In the genomic region with DNA sequence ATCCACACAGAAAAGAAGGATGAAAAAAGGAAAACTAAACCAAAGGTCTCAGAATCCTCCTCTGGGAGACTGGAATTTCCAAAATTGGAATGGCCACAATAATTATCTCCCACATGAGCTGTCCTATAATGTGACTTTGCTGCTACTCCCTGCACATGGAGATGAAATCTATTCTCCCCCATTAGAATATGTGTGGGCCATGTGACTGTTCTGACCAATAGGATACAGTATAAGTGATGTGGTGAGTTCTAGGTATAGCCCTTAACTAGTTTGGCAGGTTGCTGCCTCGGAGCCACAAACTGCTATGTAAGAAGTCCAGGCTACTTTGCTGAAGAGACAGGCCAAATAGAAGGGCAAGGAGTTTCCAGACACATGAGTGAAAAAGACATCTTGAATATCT, we compare ENCODE assay signal across 3 cellular contexts.
TF ChIP-seq lines count a peak whose summit lies in the region.

No MANE protein-coding gene starts in this region.

TF ChIP-seq in SK-N-SH, 30 proteins besides CTCF, POLR2A, EP300 and RAD21 (continued from another document):
- TF ChIP-seq, protein P1, sequence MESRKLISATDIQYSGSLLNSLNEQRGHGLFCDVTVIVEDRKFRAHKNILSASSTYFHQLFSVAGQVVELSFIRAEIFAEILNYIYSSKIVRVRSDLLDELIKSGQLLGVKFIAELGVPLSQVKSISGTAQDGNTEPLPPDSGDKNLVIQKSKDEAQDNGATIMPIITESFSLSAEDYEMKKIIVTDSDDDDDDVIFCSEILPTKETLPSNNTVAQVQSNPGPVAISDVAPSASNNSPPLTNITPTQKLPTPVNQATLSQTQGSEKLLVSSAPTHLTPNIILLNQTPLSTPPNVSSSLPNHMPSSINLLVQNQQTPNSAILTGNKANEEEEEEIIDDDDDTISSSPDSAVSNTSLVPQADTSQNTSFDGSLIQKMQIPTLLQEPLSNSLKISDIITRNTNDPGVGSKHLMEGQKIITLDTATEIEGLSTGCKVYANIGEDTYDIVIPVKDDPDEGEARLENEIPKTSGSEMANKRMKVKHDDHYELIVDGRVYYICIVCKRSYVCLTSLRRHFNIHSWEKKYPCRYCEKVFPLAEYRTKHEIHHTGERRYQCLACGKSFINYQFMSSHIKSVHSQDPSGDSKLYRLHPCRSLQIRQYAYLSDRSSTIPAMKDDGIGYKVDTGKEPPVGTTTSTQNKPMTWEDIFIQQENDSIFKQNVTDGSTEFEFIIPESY (IDR thresholded peaks at IDR 0.05; ENCODE audit: borderline replicate concordance, low read depth): no peak

TF ChIP-seq in SK-N-SH treated with all-trans-retinoic acid at 6 μM for 48 hours, 23 proteins besides CTCF, POLR2A, EP300 and RAD21 (continued from another document):
- TF ChIP-seq, protein P2, sequence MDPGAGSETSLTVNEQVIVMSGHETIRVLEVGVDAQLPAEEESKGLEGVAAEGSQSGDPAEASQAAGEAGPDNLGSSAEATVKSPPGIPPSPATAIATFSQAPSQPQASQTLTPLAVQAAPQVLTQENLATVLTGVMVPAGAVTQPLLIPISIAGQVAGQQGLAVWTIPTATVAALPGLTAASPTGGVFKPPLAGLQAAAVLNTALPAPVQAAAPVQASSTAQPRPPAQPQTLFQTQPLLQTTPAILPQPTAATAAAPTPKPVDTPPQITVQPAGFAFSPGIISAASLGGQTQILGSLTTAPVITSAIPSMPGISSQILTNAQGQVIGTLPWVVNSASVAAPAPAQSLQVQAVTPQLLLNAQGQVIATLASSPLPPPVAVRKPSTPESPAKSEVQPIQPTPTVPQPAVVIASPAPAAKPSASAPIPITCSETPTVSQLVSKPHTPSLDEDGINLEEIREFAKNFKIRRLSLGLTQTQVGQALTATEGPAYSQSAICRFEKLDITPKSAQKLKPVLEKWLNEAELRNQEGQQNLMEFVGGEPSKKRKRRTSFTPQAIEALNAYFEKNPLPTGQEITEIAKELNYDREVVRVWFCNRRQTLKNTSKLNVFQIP (CRISPR knock-in tag; IDR thresholded peaks at IDR 0.05; ENCODE audit: borderline replicate concordance, low read depth): no peak

TF ChIP-seq in WTC11, 78 proteins besides CTCF, POLR2A, EP300 and RAD21:
- TF ChIP-seq, protein P3, sequence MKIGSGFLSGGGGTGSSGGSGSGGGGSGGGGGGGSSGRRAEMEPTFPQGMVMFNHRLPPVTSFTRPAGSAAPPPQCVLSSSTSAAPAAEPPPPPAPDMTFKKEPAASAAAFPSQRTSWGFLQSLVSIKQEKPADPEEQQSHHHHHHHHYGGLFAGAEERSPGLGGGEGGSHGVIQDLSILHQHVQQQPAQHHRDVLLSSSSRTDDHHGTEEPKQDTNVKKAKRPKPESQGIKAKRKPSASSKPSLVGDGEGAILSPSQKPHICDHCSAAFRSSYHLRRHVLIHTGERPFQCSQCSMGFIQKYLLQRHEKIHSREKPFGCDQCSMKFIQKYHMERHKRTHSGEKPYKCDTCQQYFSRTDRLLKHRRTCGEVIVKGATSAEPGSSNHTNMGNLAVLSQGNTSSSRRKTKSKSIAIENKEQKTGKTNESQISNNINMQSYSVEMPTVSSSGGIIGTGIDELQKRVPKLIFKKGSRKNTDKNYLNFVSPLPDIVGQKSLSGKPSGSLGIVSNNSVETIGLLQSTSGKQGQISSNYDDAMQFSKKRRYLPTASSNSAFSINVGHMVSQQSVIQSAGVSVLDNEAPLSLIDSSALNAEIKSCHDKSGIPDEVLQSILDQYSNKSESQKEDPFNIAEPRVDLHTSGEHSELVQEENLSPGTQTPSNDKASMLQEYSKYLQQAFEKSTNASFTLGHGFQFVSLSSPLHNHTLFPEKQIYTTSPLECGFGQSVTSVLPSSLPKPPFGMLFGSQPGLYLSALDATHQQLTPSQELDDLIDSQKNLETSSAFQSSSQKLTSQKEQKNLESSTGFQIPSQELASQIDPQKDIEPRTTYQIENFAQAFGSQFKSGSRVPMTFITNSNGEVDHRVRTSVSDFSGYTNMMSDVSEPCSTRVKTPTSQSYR (CRISPR knock-in tag; IDR thresholded peaks at IDR 0.05): no peak
- TF ChIP-seq, protein P4, sequence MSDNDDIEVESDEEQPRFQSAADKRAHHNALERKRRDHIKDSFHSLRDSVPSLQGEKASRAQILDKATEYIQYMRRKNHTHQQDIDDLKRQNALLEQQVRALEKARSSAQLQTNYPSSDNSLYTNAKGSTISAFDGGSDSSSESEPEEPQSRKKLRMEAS (CRISPR knock-in tag; IDR thresholded peaks at IDR 0.05): no peak
- TF ChIP-seq NR1H2 (CRISPR knock-in tag; IDR thresholded peaks at IDR 0.05): no peak
- no peak for TF ChIP-seq JAZF1 (CRISPR knock-in tag; IDR thresholded peaks at IDR 0.05)
- TF ChIP-seq, protein P5, sequence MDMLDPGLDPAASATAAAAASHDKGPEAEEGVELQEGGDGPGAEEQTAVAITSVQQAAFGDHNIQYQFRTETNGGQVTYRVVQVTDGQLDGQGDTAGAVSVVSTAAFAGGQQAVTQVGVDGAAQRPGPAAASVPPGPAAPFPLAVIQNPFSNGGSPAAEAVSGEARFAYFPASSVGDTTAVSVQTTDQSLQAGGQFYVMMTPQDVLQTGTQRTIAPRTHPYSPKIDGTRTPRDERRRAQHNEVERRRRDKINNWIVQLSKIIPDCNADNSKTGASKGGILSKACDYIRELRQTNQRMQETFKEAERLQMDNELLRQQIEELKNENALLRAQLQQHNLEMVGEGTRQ (CRISPR knock-in tag; IDR thresholded peaks at IDR 0.05): peak; percentile 63
- TF ChIP-seq CBFB (CRISPR knock-in tag; IDR thresholded peaks at IDR 0.05; ENCODE audit: low read depth): no peak
- TF ChIP-seq, protein P6, sequence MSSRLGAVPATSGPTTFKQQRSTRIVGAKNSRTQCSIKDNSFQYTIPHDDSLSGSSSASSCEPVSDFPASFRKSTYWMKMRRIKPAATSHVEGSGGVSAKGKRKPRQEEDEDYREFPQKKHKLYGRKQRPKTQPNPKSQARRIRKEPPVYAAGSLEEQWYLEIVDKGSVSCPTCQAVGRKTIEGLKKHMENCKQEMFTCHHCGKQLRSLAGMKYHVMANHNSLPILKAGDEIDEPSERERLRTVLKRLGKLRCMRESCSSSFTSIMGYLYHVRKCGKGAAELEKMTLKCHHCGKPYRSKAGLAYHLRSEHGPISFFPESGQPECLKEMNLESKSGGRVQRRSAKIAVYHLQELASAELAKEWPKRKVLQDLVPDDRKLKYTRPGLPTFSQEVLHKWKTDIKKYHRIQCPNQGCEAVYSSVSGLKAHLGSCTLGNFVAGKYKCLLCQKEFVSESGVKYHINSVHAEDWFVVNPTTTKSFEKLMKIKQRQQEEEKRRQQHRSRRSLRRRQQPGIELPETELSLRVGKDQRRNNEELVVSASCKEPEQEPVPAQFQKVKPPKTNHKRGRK (CRISPR knock-in tag; IDR thresholded peaks at IDR 0.05; ENCODE audit: borderline replicate concordance): no peak
- TF ChIP-seq, protein P7, sequence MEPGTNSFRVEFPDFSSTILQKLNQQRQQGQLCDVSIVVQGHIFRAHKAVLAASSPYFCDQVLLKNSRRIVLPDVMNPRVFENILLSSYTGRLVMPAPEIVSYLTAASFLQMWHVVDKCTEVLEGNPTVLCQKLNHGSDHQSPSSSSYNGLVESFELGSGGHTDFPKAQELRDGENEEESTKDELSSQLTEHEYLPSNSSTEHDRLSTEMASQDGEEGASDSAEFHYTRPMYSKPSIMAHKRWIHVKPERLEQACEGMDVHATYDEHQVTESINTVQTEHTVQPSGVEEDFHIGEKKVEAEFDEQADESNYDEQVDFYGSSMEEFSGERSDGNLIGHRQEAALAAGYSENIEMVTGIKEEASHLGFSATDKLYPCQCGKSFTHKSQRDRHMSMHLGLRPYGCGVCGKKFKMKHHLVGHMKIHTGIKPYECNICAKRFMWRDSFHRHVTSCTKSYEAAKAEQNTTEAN (CRISPR knock-in tag; IDR thresholded peaks at IDR 0.05): no peak
- no peak for TF ChIP-seq ZNF317 (CRISPR knock-in tag; IDR thresholded peaks at IDR 0.05; ENCODE audit: borderline replicate concordance, low read depth)
- no peak for TF ChIP-seq NFE2L1 (CRISPR knock-in tag; IDR thresholded peaks at IDR 0.05)
- TF ChIP-seq, protein P8, sequence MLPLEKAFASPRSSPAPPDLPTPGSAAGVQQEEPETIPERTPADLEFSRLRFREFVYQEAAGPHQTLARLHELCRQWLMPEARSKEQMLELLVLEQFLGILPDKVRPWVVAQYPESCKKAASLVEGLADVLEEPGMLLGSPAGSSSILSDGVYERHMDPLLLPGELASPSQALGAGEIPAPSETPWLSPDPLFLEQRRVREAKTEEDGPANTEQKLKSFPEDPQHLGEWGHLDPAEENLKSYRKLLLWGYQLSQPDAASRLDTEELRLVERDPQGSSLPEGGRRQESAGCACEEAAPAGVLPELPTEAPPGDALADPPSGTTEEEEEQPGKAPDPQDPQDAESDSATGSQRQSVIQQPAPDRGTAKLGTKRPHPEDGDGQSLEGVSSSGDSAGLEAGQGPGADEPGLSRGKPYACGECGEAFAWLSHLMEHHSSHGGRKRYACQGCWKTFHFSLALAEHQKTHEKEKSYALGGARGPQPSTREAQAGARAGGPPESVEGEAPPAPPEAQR (CRISPR knock-in tag; IDR thresholded peaks at IDR 0.05): no peak
- TF ChIP-seq, protein P9, sequence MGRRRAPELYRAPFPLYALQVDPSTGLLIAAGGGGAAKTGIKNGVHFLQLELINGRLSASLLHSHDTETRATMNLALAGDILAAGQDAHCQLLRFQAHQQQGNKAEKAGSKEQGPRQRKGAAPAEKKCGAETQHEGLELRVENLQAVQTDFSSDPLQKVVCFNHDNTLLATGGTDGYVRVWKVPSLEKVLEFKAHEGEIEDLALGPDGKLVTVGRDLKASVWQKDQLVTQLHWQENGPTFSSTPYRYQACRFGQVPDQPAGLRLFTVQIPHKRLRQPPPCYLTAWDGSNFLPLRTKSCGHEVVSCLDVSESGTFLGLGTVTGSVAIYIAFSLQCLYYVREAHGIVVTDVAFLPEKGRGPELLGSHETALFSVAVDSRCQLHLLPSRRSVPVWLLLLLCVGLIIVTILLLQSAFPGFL (CRISPR knock-in tag; IDR thresholded peaks at IDR 0.05; ENCODE audit: borderline replicate concordance): no peak
- TF ChIP-seq, protein P10, sequence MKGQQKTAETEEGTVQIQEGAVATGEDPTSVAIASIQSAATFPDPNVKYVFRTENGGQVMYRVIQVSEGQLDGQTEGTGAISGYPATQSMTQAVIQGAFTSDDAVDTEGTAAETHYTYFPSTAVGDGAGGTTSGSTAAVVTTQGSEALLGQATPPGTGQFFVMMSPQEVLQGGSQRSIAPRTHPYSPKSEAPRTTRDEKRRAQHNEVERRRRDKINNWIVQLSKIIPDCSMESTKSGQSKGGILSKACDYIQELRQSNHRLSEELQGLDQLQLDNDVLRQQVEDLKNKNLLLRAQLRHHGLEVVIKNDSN (CRISPR knock-in tag; IDR thresholded peaks at IDR 0.05): peak; percentile 21; the same call in 1 of the 2 replicates
